19 cellular contexts compared by ENCODE assay signal in the genomic region with DNA sequence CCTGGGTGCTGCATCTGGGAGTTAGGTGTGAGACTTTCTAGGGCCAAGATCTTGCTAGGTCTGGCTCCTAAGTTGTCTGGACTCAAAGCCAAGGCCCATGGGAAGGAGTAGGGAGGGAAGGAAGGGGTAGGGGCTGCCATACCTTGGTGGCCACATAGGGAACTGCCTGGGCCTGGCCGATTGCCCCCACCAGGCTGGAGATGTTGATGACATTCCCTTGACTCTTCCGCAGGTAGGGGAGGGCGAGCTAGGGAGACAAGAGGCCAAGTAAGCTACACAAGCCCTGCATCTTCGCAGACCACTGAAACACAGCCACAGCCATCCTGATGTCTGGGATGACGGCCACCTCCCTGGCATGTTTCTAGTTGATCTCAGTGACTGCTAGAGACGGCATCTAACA. TPM values are rescaled to one million over a fixed set of nuclear protein-coding genes. Genes with fewer than 3 reads are reported as not detected.
"Had no signal": no experiment of that assay in that cellular context is flagged by ENCODE, and none has a peak within 500 bp of the region (broad histone marks: within the 10 kb centered on the region; RNA-seq: fewer than 3 reads in every experiment).

No MANE protein-coding gene starts in this region.

- DNase-seq: activated CD4-positive, alpha-beta memory T cell treated with anti-CD3 and anti-CD28 coated beads, Interleukin-2, amount 10 ng/mL, durations not matched to agents 7 days and 5 days; activated CD4-positive, alpha-beta T cell treated with anti-CD3 and anti-CD28 coated beads for 1 hour; activated gamma-delta T cell treated with Interleukin-2 at 50 U/mL for 16 hours; activated naive CD8-positive, alpha-beta T cell treated with anti-CD3 and anti-CD28 coated beads for 36 hours; activated T-cell treated with anti-CD3 and anti-CD28 coated beads, Interleukin-2, amount 50 U/mL, for 72 hours; anterior cingulate cortex; glutamatergic neuron; left colon; mammary epithelial cell; stimulated activated CD4-positive, alpha-beta T cell treated with anti-CD3 and anti-CD28 coated beads, Interleukin-15, amount 100 ng/mL, for 24 hours; stimulated activated CD4-positive, alpha-beta T cell treated with anti-CD3 and anti-CD28 coated beads, Interleukin-4, amount 100 ng/mL, for 24 hours; T-helper 2 cell had no signal

- H3K27me3 ChIP-seq: esophagus muscularis mucosa had no signal

- ATAC-seq: activated T-cell treated with anti-CD3 and anti-CD28 coated beads, Interleukin-2, amount 50 U/mL, for 72 hours; left colon; natural killer cell treated with Interleukin-12 subunit alpha and Interleukin-12 subunit beta and Interleukin-15 and Interleukin-18, amount 100 ng/mL, for 72 hours had no signal

- H3K36me3 ChIP-seq: esophagus muscularis mucosa had no signal

- H3K9me3 ChIP-seq: esophagus muscularis mucosa had no signal

- H3K4me3 ChIP-seq: esophagus muscularis mucosa had no signal

- FAIRE-seq: bronchial epithelial cell had no signal

RNA-seq across cellular contexts. Expression of a gene that starts 59.6 kb away (rescaled TPM):
- total RNA-seq: activated CD4-positive, alpha-beta memory T cell treated with anti-CD3 and anti-CD28 coated beads, Interleukin-2, amount 10 ng/mL, durations not matched to agents 7 days and 5 days; activated naive CD8-positive, alpha-beta T cell treated with anti-CD3 and anti-CD28 coated beads for 36 hours; activated T-cell treated with anti-CD3 and anti-CD28 coated beads, Interleukin-2, amount 50 U/mL, for 72 hours; bronchial epithelial cell; esophagus muscularis mucosa; fibroblast of villous mesenchyme; left colon; mammary epithelial cell; mucosa of gallbladder; natural killer cell treated with Interleukin-12 subunit alpha and Interleukin-12 subunit beta and Interleukin-15 and Interleukin-18, amount 100 ng/mL, for 72 hours; omental fat pad; renal cortical epithelial cell had no signal
- polyA plus RNA-seq: mammary epithelial cell had no signal
